Comparison of ENCODE assay signal across 1 cellular context in the genomic region with DNA sequence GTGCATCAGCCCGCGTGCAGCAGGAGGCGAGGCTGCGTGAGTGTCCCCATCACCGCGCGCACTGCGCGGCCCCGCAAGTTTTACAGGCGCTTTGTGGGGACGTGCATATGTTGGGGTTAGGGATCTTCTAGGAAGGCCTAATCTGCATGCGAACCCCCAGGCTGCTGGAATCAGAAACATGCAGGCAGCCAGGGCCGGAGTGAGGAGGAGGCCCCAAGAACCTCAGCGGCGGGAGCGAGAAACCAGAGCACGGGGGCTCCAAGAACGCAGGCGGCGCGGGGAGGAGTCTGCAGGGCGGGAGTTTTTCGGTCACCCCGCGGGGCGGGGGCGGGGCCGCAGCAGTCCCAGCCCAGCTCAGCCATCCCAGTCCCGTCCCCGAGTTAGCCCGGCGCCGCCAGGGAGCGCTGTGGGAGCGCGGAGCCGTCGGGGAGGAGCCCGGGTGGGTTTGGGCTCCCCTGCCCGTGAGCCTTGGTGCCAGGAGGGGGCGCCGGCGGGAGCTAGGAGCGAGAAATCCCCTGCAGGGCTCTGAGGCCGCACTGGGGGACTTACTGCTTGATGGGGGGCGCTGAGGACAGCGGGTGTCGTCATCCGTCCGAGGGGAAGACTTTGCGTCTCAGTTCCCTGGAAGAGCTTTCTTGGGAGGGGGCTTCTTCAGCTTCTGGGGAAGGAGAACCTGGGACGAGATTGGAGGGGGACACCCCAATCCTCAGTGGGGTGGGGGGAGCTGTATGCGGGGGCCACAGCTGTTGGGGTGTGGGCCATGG.
TF ChIP-seq lines count a peak whose summit lies in the region.

No MANE protein-coding gene starts in this region.

TF ChIP-seq in HepG2, 621 proteins besides CTCF, POLR2A, EP300 and RAD21 (continued from another document and continues in another):
- TF ChIP-seq, protein P1, sequence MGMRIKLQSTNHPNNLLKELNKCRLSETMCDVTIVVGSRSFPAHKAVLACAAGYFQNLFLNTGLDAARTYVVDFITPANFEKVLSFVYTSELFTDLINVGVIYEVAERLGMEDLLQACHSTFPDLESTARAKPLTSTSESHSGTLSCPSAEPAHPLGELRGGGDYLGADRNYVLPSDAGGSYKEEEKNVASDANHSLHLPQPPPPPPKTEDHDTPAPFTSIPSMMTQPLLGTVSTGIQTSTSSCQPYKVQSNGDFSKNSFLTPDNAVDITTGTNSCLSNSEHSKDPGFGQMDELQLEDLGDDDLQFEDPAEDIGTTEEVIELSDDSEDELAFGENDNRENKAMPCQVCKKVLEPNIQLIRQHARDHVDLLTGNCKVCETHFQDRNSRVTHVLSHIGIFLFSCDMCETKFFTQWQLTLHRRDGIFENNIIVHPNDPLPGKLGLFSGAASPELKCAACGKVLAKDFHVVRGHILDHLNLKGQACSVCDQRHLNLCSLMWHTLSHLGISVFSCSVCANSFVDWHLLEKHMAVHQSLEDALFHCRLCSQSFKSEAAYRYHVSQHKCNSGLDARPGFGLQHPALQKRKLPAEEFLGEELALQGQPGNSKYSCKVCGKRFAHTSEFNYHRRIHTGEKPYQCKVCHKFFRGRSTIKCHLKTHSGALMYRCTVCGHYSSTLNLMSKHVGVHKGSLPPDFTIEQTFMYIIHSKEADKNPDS (CRISPR knock-in tag; IDR thresholded peaks at IDR 0.05) = no peak
- TF ChIP-seq YY1 (IDR thresholded peaks at IDR 0.05; ENCODE audit: insufficient read depth, insufficient replicate concordance, low read depth, low read length) (peak; percentile 79), ZNF777 (CRISPR knock-in tag; IDR thresholded peaks at IDR 0.05) (peak; percentile 98), KDM4B (CRISPR knock-in tag; IDR thresholded peaks at IDR 0.05) (no peak), ZNF234 (CRISPR knock-in tag; conservative IDR thresholded peaks at IDR 0.05) (no peak), SMARCC2 (IDR thresholded peaks at IDR 0.05) (no peak), FOXA1 (IDR thresholded peaks at IDR 0.05) (no peak), FOXA1 (CRISPR knock-in tag; IDR thresholded peaks at IDR 0.05) (no peak), MEF2D (CRISPR knock-in tag; IDR thresholded peaks at IDR 0.05) (no peak; the same call in none of the 2 replicates), ZMYM2 (CRISPR knock-in tag; IDR thresholded peaks at IDR 0.05) (peak; percentile 50; the same call in 1 of the 2 replicates), RBM22 (optimal IDR thresholded peaks at IDR 0.05; ENCODE audit: low read length) (no peak), TOPORS (CRISPR knock-in tag; IDR thresholded peaks at IDR 0.05) (no peak), ARHGAP35 (CRISPR knock-in tag; IDR thresholded peaks at IDR 0.05; ENCODE audit: borderline replicate concordance) (peak; percentile 27; the same call in 1 of the 2 replicates), ZBTB42 (CRISPR knock-in tag; IDR thresholded peaks at IDR 0.05) (no peak), ZMYM3 (CRISPR knock-in tag; IDR thresholded peaks at IDR 0.05) (peak; percentile 27; the same call in 1 of the 2 replicates), RFXANK (CRISPR knock-in tag; IDR thresholded peaks at IDR 0.05) (no peak), NCOA5 (CRISPR knock-in tag; IDR thresholded peaks at IDR 0.05) (no peak), ONECUT2 (CRISPR knock-in tag; IDR thresholded peaks at IDR 0.05) (no peak), ZNF557 (CRISPR knock-in tag; IDR thresholded peaks at IDR 0.05) (no peak), PHF8 (CRISPR knock-in tag; IDR thresholded peaks at IDR 0.05) (peak; percentile 50; the same call in 1 of the 2 replicates), SIN3B (IDR thresholded peaks at IDR 0.05; ENCODE audit: low read length) (peak; percentile 39; the same call in 1 of the 2 replicates), ZNF792 (CRISPR knock-in tag; IDR thresholded peaks at IDR 0.05) (peak; percentile 39; the same call in 1 of the 2 replicates), MTF2 (CRISPR knock-in tag; IDR thresholded peaks at IDR 0.05; ENCODE audit: borderline replicate concordance) (no peak), HES4 (CRISPR knock-in tag; IDR thresholded peaks at IDR 0.05; ENCODE audit: borderline replicate concordance) (no peak), ZNF343 (CRISPR knock-in tag; IDR thresholded peaks at IDR 0.05) (peak; percentile 42; the same call in 1 of the 2 replicates), PRMT3 (CRISPR knock-in tag; IDR thresholded peaks at IDR 0.05; ENCODE audit: borderline replicate concordance, low read depth) (no peak; the same call in 1 of the 2 replicates), ZNF703 (CRISPR knock-in tag; IDR thresholded peaks at IDR 0.05; ENCODE audit: borderline replicate concordance) (no peak; the same call in 1 of the 2 replicates), ZNF496 (CRISPR knock-in tag; IDR thresholded peaks at IDR 0.05; ENCODE audit: insufficient replicate concordance) (no peak), NFATC3 (CRISPR knock-in tag; IDR thresholded peaks at IDR 0.05) (no peak)
- TF ChIP-seq, protein P2, sequence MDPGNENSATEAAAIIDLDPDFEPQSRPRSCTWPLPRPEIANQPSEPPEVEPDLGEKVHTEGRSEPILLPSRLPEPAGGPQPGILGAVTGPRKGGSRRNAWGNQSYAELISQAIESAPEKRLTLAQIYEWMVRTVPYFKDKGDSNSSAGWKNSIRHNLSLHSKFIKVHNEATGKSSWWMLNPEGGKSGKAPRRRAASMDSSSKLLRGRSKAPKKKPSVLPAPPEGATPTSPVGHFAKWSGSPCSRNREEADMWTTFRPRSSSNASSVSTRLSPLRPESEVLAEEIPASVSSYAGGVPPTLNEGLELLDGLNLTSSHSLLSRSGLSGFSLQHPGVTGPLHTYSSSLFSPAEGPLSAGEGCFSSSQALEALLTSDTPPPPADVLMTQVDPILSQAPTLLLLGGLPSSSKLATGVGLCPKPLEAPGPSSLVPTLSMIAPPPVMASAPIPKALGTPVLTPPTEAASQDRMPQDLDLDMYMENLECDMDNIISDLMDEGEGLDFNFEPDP (CRISPR knock-in tag; conservative IDR thresholded peaks at IDR 0.05) = no peak
- TF ChIP-seq, protein P3, sequence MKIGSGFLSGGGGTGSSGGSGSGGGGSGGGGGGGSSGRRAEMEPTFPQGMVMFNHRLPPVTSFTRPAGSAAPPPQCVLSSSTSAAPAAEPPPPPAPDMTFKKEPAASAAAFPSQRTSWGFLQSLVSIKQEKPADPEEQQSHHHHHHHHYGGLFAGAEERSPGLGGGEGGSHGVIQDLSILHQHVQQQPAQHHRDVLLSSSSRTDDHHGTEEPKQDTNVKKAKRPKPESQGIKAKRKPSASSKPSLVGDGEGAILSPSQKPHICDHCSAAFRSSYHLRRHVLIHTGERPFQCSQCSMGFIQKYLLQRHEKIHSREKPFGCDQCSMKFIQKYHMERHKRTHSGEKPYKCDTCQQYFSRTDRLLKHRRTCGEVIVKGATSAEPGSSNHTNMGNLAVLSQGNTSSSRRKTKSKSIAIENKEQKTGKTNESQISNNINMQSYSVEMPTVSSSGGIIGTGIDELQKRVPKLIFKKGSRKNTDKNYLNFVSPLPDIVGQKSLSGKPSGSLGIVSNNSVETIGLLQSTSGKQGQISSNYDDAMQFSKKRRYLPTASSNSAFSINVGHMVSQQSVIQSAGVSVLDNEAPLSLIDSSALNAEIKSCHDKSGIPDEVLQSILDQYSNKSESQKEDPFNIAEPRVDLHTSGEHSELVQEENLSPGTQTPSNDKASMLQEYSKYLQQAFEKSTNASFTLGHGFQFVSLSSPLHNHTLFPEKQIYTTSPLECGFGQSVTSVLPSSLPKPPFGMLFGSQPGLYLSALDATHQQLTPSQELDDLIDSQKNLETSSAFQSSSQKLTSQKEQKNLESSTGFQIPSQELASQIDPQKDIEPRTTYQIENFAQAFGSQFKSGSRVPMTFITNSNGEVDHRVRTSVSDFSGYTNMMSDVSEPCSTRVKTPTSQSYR (CRISPR knock-in tag; IDR thresholded peaks at IDR 0.05; ENCODE audit: borderline replicate concordance) = no peak
- TF ChIP-seq, protein P4, sequence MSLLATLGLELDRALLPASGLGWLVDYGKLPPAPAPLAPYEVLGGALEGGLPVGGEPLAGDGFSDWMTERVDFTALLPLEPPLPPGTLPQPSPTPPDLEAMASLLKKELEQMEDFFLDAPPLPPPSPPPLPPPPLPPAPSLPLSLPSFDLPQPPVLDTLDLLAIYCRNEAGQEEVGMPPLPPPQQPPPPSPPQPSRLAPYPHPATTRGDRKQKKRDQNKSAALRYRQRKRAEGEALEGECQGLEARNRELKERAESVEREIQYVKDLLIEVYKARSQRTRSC (CRISPR knock-in tag; IDR thresholded peaks at IDR 0.05; ENCODE audit: low read depth) = no peak
- TF ChIP-seq, protein P5, sequence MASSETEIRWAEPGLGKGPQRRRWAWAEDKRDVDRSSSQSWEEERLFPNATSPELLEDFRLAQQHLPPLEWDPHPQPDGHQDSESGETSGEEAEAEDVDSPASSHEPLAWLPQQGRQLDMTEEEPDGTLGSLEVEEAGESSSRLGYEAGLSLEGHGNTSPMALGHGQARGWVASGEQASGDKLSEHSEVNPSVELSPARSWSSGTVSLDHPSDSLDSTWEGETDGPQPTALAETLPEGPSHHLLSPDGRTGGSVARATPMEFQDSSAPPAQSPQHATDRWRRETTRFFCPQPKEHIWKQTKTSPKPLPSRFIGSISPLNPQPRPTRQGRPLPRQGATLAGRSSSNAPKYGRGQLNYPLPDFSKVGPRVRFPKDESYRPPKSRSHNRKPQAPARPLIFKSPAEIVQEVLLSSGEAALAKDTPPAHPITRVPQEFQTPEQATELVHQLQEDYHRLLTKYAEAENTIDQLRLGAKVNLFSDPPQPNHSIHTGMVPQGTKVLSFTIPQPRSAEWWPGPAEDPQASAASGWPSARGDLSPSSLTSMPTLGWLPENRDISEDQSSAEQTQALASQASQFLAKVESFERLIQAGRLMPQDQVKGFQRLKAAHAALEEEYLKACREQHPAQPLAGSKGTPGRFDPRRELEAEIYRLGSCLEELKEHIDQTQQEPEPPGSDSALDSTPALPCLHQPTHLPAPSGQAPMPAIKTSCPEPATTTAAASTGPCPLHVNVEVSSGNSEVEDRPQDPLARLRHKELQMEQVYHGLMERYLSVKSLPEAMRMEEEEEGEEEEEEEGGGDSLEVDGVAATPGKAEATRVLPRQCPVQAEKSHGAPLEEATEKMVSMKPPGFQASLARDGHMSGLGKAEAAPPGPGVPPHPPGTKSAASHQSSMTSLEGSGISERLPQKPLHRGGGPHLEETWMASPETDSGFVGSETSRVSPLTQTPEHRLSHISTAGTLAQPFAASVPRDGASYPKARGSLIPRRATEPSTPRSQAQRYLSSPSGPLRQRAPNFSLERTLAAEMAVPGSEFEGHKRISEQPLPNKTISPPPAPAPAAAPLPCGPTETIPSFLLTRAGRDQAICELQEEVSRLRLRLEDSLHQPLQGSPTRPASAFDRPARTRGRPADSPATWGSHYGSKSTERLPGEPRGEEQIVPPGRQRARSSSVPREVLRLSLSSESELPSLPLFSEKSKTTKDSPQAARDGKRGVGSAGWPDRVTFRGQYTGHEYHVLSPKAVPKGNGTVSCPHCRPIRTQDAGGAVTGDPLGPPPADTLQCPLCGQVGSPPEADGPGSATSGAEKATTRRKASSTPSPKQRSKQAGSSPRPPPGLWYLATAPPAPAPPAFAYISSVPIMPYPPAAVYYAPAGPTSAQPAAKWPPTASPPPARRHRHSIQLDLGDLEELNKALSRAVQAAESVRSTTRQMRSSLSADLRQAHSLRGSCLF (CRISPR knock-in tag; IDR thresholded peaks at IDR 0.05; ENCODE audit: borderline replicate concordance) = no peak
- TF ChIP-seq, protein P6, sequence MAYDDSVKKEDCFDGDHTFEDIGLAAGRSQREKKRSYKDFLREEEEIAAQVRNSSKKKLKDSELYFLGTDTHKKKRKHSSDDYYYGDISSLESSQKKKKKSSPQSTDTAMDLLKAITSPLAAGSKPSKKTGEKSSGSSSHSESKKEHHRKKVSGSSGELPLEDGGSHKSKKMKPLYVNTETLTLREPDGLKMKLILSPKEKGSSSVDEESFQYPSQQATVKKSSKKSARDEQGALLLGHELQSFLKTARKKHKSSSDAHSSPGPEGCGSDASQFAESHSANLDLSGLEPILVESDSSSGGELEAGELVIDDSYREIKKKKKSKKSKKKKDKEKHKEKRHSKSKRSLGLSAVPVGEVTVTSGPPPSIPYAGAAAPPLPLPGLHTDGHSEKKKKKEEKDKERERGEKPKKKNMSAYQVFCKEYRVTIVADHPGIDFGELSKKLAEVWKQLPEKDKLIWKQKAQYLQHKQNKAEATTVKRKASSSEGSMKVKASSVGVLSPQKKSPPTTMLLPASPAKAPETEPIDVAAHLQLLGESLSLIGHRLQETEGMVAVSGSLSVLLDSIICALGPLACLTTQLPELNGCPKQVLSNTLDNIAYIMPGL (CRISPR knock-in tag; IDR thresholded peaks at IDR 0.05; ENCODE audit: borderline replicate concordance in 1 of 2, low read depth in 1 of 2) = peak; percentile 91 to 98; a peak in 3 of 4 replicates
- TF ChIP-seq, protein P7, sequence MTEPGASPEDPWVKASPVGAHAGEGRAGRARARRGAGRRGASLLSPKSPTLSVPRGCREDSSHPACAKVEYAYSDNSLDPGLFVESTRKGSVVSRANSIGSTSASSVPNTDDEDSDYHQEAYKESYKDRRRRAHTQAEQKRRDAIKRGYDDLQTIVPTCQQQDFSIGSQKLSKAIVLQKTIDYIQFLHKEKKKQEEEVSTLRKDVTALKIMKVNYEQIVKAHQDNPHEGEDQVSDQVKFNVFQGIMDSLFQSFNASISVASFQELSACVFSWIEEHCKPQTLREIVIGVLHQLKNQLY (CRISPR knock-in tag; IDR thresholded peaks at IDR 0.05) = no peak
- TF ChIP-seq, protein P8, sequence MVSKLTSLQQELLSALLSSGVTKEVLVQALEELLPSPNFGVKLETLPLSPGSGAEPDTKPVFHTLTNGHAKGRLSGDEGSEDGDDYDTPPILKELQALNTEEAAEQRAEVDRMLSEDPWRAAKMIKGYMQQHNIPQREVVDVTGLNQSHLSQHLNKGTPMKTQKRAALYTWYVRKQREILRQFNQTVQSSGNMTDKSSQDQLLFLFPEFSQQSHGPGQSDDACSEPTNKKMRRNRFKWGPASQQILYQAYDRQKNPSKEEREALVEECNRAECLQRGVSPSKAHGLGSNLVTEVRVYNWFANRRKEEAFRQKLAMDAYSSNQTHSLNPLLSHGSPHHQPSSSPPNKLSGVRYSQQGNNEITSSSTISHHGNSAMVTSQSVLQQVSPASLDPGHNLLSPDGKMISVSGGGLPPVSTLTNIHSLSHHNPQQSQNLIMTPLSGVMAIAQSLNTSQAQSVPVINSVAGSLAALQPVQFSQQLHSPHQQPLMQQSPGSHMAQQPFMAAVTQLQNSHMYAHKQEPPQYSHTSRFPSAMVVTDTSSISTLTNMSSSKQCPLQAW (CRISPR knock-in tag; IDR thresholded peaks at IDR 0.05) = peak; percentile 84
- TF ChIP-seq, protein P9, sequence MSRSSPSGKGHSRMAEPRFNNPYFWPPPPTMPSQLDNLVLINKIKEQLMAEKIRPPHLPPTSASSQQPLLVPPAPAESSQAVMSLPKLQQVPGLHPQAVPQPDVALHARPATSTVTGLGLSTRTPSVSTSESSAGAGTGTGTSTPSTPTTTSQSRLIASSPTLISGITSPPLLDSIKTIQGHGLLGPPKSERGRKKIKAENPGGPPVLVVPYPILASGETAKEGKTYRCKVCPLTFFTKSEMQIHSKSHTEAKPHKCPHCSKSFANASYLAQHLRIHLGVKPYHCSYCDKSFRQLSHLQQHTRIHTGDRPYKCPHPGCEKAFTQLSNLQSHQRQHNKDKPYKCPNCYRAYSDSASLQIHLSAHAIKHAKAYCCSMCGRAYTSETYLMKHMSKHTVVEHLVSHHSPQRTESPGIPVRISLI (CRISPR knock-in tag; IDR thresholded peaks at IDR 0.05; ENCODE audit: borderline replicate concordance) = peak; percentile 57; the same call in 1 of the 2 replicates
